8 cellular contexts compared by ENCODE assay signal in the genomic region with DNA sequence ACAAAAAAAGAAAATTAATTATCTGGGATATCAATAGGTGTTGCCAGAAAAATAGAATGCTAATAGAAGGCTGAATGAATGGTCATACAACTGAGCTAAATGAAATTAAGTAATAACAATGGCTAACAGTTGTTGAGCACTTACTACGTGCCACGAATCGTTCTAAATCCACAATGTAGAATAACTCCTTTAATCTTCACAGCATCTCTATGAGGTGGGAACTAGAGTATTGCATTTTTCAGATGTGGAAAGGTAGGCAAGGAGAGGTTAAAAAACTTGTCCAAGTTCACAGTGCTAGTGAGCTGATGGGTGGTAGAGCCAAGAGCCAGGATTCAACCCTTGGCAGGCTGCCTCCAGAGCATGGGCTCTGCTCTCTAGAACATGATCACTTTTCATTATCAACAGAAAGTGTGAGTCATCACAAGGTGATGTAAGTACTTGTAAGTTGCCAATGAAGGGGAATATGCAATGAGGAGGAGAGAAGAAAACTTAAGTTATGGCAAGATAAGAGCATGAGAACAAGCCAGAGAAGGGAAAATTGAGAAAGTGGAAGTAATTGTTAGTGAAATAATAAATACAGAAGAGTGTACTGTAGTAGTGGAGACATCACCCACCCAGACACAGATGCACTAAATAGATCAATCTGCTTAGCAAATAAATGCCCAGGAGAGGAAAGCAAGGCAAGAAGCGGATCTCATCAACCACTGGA.
DNase-seq lines count a peak whose midpoint lies in the region; ATAC-seq and TF ChIP-seq lines count a peak whose summit lies in the region.

No MANE protein-coding gene starts in this region.

- intact Hi-C loops in lower lobe of right lung (cut with DNase I) = no loop called here

- CTCF ChIA-PET in BJ (lab: Yijun Ruan, JAX) = interaction anchor here (0.6 kb wide), 1 partner anchor 659 kb away, joined by 3 read pairs; no protein-coding TSS in a partner anchor

- H3K27me3 ChIP-seq in BJ (ENCODE audit: control insufficient read depth, insufficient read depth, low read length) (no peaks in the 10 kb centered on the region), brain microvascular endothelial cell (replicated peaks) (no peaks in the 10 kb centered on the region), lower lobe of right lung (ENCODE audit: low read depth) (no peaks in the 10 kb centered on the region)

- POLR2A ChIA-PET in BJ (lab: Charles Lee) = no interaction called here

- no peak for TF ChIP-seq CTCF in BJ (IDR thresholded peaks at IDR 0.05; ENCODE audit: insufficient read depth, low read depth, low read length)
- no peak for TF ChIP-seq CTCF in brain microvascular endothelial cell (IDR thresholded peaks at IDR 0.05; ENCODE audit: low read depth, low read length, missing control alignments)
- TF ChIP-seq CTCF in lower lobe of right lung (IDR thresholded peaks at IDR 0.05) = no peak

- ATAC-seq in lower lobe of right lung = peak; percentile 76 to 83
- no peak for ATAC-seq in HG02852 (IDR thresholded peaks at IDR 0.05; ENCODE audit: unreplicated experiment)

- no peak overlapping the region for H3K4me3 ChIP-seq in BJ (ENCODE audit: low read depth, low read length)
- no peak overlapping the region for H3K4me3 ChIP-seq in brain microvascular endothelial cell (ENCODE audit: low read depth, low read length)
- H3K4me3 ChIP-seq in lower lobe of right lung = no peak overlapping the region

- H3K27ac ChIP-seq in brain microvascular endothelial cell = no peak overlapping the region
- no peak overlapping the region for H3K27ac ChIP-seq in lower lobe of right lung

- H3K9me3 ChIP-seq in lower lobe of right lung = no peaks in the 10 kb centered on the region

- in situ Hi-C loops in brain microvascular endothelial cell (cut with HindIII; ENCODE audit: low pct_ligation_motif_present, low sequenced_read_pairs) = no loop called here

- DNase-seq in BJ (ENCODE audit: low read depth) (peak; percentile 33), M059J (ENCODE audit: low read depth) (peak; percentile 91), brain microvascular endothelial cell (peak; percentile 56), lower lobe of right lung (peak; percentile 53), superior temporal gyrus (ENCODE audit: extremely low spot score) (no peak), NCI-H82 treated with DMSO at 0.1 percent for 48 hours (lab: John Stamatoyannopoulos, UW; ENCODE audit: unreplicated experiment) (no peak), HT-29 (ENCODE audit: low spot score) (no peak)

- H3K4me1 ChIP-seq in lower lobe of right lung = peaks cover 19% of the 10 kb centered on the region

- H3K36me3 ChIP-seq in BJ (ENCODE audit: control insufficient read depth, insufficient read depth, low read length) (no peaks in the 10 kb centered on the region), brain microvascular endothelial cell (replicated peaks) (no peaks in the 10 kb centered on the region), lower lobe of right lung (no peaks in the 10 kb centered on the region)

Comparison
In these comparisons a context has a peak if more than half of its experiments do, and no peak if none do; other contexts are left out.
1. DNase-seq: peak in BJ (single experiment), M059J (single experiment), brain microvascular endothelial cell (single experiment) and lower lobe of right lung (single experiment); none in superior temporal gyrus (single experiment), NCI-H82 treated with DMSO at 0.1 percent for 48 hours (single experiment) and HT-29 (single experiment).